8 cellular contexts compared by ENCODE assay signal in genomic region chr5:93583799-93584530, GRCh38. TPM values are rescaled to one million over a fixed set of nuclear protein-coding genes. Genes with fewer than 3 reads are reported as not detected.
DNase-seq lines count a peak whose midpoint lies in the region; ATAC-seq and TF ChIP-seq lines count a peak whose summit lies in the region.

No MANE protein-coding gene starts in this region.

- H3K36me3 Mint-ChIP-seq in activated CD8-positive, alpha-beta T cell treated with anti-CD3 and anti-CD28 coated beads, Interleukin-2, amount 10 ng/mL, durations not matched to agents 7 days and 5 days (ENCODE audit: low read depth) = peaks cover 12% of the 10 kb centered on the region

- peaks cover 35% of the 10 kb centered on the region for H3K4me1 Mint-ChIP-seq in activated CD8-positive, alpha-beta T cell treated with anti-CD3 and anti-CD28 coated beads, Interleukin-2, amount 10 ng/mL, durations not matched to agents 7 days and 5 days (ENCODE audit: low read depth)

- peaks cover 6% of the 10 kb centered on the region for H3K9me3 Mint-ChIP-seq in activated CD8-positive, alpha-beta T cell treated with anti-CD3 and anti-CD28 coated beads, Interleukin-2, amount 10 ng/mL, durations not matched to agents 7 days and 5 days (ENCODE audit: insufficient read depth)

- peak overlapping the region; percentile 65 for H3K4me3 ChIP-seq in Karpas-422 (ENCODE audit: low read length)
- peak overlapping the region; percentile 67 for H3K4me3 ChIP-seq in ovary
- H3K4me3 ChIP-seq in effector memory CD4-positive, alpha-beta T cell (ENCODE audit: insufficient read depth, low read depth, low read length, poor library complexity, severe bottlenecking) = no peak overlapping the region

- POLR2A ChIA-PET in activated CD8-positive, alpha-beta T cell treated with anti-CD3 and anti-CD28 coated beads, Interleukin-2, amount 10 ng/mL, durations not matched to agents 7 days and 5 days (lab: Charles Lee) = no interaction called here

- no peaks in the 10 kb centered on the region for H3K9me2 ChIP-seq in Karpas-422 (replicated peaks; ENCODE audit: insufficient read depth, low read length)

- ATAC-seq in GM19328 (IDR thresholded peaks at IDR 0.05; ENCODE audit: unreplicated experiment) = peak; percentile 46
- peak; percentile 35 for ATAC-seq in activated CD8-positive, alpha-beta T cell treated with anti-CD3 and anti-CD28 coated beads, Interleukin-2, amount 10 ng/mL, durations not matched to agents 7 days and 5 days
- ATAC-seq in HG03039 (IDR thresholded peaks at IDR 0.05; ENCODE audit: unreplicated experiment) = no peak

- H3K27ac Mint-ChIP-seq in activated CD8-positive, alpha-beta T cell treated with anti-CD3 and anti-CD28 coated beads, Interleukin-2, amount 10 ng/mL, durations not matched to agents 7 days and 5 days = no peak overlapping the region

- H2AFZ ChIP-seq in Karpas-422 (ENCODE audit: low read length) = no peak overlapping the region

- H3K27me3 ChIP-seq in Karpas-422 (ENCODE audit: low read length) = peaks cover 4% of the 10 kb centered on the region; the same call in 1 of the 2 replicates
- no peaks in the 10 kb centered on the region for H3K27me3 ChIP-seq in ovary
- peaks cover 79% of the 10 kb centered on the region for H3K27me3 ChIP-seq in effector memory CD4-positive, alpha-beta T cell (replicated peaks; ENCODE audit: control insufficient read depth, insufficient read depth, low read length, poor library complexity, severe bottlenecking)

- TF ChIP-seq EP300 in ovary (IDR thresholded peaks at IDR 0.05) = no peak

- H3K27ac ChIP-seq in Karpas-422 (ENCODE audit: low read length) (no peak overlapping the region), ovary (peak overlapping the region; percentile 55 to 68)
- H3K27ac ChIP-seq in effector memory CD4-positive, alpha-beta T cell (ENCODE audit: insufficient read depth, low read length, poor library complexity, severe bottlenecking) = no peak overlapping the region

- peak overlapping the region; percentile 92 for H3K4me2 ChIP-seq in Karpas-422 (ENCODE audit: low read depth, low read length, poor library complexity, severe bottlenecking)

- no peak for TF ChIP-seq CTCF in ovary (IDR thresholded peaks at IDR 0.05)

- peak overlapping the region; percentile 53 for H3K9ac ChIP-seq in Karpas-422 (ENCODE audit: low read length)

- CTCF ChIA-PET in activated CD8-positive, alpha-beta T cell treated with anti-CD3 and anti-CD28 coated beads, Interleukin-2, amount 10 ng/mL, durations not matched to agents 7 days and 5 days (lab: Charles Lee) = interaction anchor here (0.9 to 1.6 kb wide), 3 partner anchors 23 to 217 kb away, joined by 3 to 5 read pairs (median 4); no protein-coding TSS in a partner anchor

- peak overlapping the region; percentile 58 for H3K4me3 Mint-ChIP-seq in activated CD8-positive, alpha-beta T cell treated with anti-CD3 and anti-CD28 coated beads, Interleukin-2, amount 10 ng/mL, durations not matched to agents 7 days and 5 days

- no peak for TF ChIP-seq POLR2A in ovary (IDR thresholded peaks at IDR 0.05)

- no peaks in the 10 kb centered on the region for H3K79me2 ChIP-seq in Karpas-422 (ENCODE audit: low read length)

- no peaks in the 10 kb centered on the region for H3K36me3 ChIP-seq in Karpas-422 (ENCODE audit: insufficient read depth, low read length)
- no peaks in the 10 kb centered on the region for H3K36me3 ChIP-seq in ovary
- no peaks in the 10 kb centered on the region for H3K36me3 ChIP-seq in effector memory CD4-positive, alpha-beta T cell (ENCODE audit: control insufficient read depth, insufficient read depth, low read length)

- intact Hi-C loops in ovary (cut with DNase I) = loop anchor here in 3 of 4 donors (5.0 to 10.0 kb wide), 5 partner anchors 52 to 669 kb away; no protein-coding TSS in a partner anchor

- DNase-seq in COLO668 (lab: John Stamatoyannopoulos, UW; ENCODE audit: unreplicated experiment) = peak; percentile 74
- peak; percentile 77 for DNase-seq in Karpas-422
- DNase-seq in activated CD8-positive, alpha-beta T cell treated with anti-CD3 and anti-CD28 coated beads, Interleukin-2, amount 10 ng/mL, durations not matched to agents 7 days and 5 days = peak; percentile 46
- peak; percentile 33 for DNase-seq in foreskin melanocyte
- peak; percentile 57 to 80 (median 75) for DNase-seq in ovary
- no peak for DNase-seq in effector memory CD4-positive, alpha-beta T cell

- H3K9me3 ChIP-seq in Karpas-422 (ENCODE audit: low read length) = no peaks in the 10 kb centered on the region
- no peaks in the 10 kb centered on the region for H3K9me3 ChIP-seq in ovary
- no peaks in the 10 kb centered on the region for H3K9me3 ChIP-seq in effector memory CD4-positive, alpha-beta T cell (ENCODE audit: control insufficient read depth, low read length)

- H4K20me1 ChIP-seq in Karpas-422 (ENCODE audit: insufficient read depth, low read depth, low read length) = no peaks in the 10 kb centered on the region

- H3K27me3 Mint-ChIP-seq in activated CD8-positive, alpha-beta T cell treated with anti-CD3 and anti-CD28 coated beads, Interleukin-2, amount 10 ng/mL, durations not matched to agents 7 days and 5 days (ENCODE audit: low read depth) = peaks cover 52% of the 10 kb centered on the region

- H3K4me1 ChIP-seq in Karpas-422 (ENCODE audit: low read length) (peaks cover 45% of the 10 kb centered on the region), ovary (ENCODE audit: insufficient read depth) (peaks cover 10% of the 10 kb centered on the region)
- H3K4me1 ChIP-seq in effector memory CD4-positive, alpha-beta T cell (ENCODE audit: control insufficient read depth, insufficient read depth, low read length, poor library complexity, severe bottlenecking) = peaks cover 46% of the 10 kb centered on the region

- 0% methylated on average over 32 to 103 of the region's 103 CpGs for WGBS in ovary, 3 donors

RNA-seq across cellular contexts. Expression of gene NR2F1, which starts 0.9 kb away (rescaled TPM):
- total RNA-seq in Karpas-422 (2014; rRNA removed; shearing (Covaris generic); ENCODE audit: low replicate concordance) = not detected in 2 replicates
- total RNA-seq in activated CD8-positive, alpha-beta T cell treated with anti-CD3 and anti-CD28 coated beads, Interleukin-2, amount 10 ng/mL, durations not matched to agents 7 days and 5 days = not detected
- total RNA-seq in ovary = 100 to 1,000 TPM in 2 of 7 donors, 10 to 100 TPM in 5; 51.6 to 179 (median 71.5) TPM
- polyA plus RNA-seq in ovary = 10 to 100 TPM; 47.6 to 96.5 TPM

RNA-seq across cellular contexts. Expression of gene NR2F1-AS1, which starts 2.9 kb away (rescaled TPM):
- 1.7 TPM in 1 of 2 replicates, not detected in the other for total RNA-seq in Karpas-422 (2014; rRNA removed; shearing (Covaris generic); ENCODE audit: low replicate concordance)
- not detected for total RNA-seq in activated CD8-positive, alpha-beta T cell treated with anti-CD3 and anti-CD28 coated beads, Interleukin-2, amount 10 ng/mL, durations not matched to agents 7 days and 5 days
- total RNA-seq in ovary = 10 to 100 TPM; 22.4 to 45.7 (median 26.5) TPM
- 10 to 100 TPM; 20.7 to 25.0 TPM for polyA plus RNA-seq in ovary

Comparison
In these comparisons a context has a peak if more than half of its experiments do, and no peak if none do; other contexts are left out.
1. DNase-seq: peak in COLO668 (single experiment), Karpas-422 (single experiment), activated CD8-positive, alpha-beta T cell treated with anti-CD3 and anti-CD28 coated beads, Interleukin-2, amount 10 ng/mL, durations not matched to agents 7 days and 5 days (single experiment), foreskin melanocyte (single experiment) and ovary (5 of 5); none in effector memory CD4-positive, alpha-beta T cell (0 of 3).
2. H3K27ac ChIP-seq: peak in ovary (2 of 2); none in Karpas-422 (single experiment) and effector memory CD4-positive, alpha-beta T cell (single experiment).
3. RNA of gene NR2F1, which starts 0.9 kb away (total RNA-seq): 51.6 to 179 TPM in ovary; not detected in Karpas-422 and not detected in activated CD8-positive, alpha-beta T cell treated with anti-CD3 and anti-CD28 coated beads, Interleukin-2, amount 10 ng/mL, durations not matched to agents 7 days and 5 days; every median in the first group is over 10 times any median in the second.